In the genomic region with DNA sequence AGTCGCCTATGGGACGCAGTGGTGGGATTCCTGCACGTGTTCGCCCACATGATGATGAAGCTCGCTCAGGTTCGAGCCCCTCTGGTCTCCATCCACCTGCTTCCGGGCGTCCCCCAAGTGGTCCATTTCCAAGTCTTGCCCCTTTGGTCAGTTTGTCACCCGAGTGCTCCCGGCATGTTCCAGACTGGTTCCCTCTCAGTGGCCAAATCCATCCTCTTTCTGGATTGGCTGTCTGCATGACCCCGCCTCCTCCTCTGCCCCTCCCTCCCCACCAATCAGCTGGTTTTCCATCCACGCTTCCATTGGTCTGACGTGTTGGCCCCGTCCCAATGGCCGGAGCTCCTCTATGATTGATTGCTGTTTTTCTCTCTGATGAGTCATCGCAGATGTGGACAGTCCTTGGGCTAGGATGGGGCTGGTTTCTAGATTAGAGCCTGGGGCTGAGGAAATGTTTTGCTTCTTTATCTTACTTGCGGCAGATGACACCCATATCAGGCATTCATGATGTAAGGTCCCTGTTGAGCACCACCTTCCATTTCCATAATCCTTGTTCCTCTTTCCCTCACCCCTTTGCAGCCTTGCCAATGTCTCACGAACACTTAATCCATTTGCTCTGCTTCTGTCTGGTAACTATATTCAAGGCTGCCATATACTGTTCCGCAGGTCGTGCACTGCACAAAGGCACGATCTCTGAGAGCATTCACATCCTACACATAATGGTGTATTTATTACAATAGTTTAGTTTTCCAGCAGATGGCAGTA, we compare ENCODE assay signal across 1 cellular context.
TF ChIP-seq lines count a peak whose summit lies in the region.

No MANE protein-coding gene starts in this region.

TF ChIP-seq in K562, 482 proteins besides CTCF, POLR2A, EP300 and RAD21 (continued from another document and continues in another):
- TF ChIP-seq, protein P1, sequence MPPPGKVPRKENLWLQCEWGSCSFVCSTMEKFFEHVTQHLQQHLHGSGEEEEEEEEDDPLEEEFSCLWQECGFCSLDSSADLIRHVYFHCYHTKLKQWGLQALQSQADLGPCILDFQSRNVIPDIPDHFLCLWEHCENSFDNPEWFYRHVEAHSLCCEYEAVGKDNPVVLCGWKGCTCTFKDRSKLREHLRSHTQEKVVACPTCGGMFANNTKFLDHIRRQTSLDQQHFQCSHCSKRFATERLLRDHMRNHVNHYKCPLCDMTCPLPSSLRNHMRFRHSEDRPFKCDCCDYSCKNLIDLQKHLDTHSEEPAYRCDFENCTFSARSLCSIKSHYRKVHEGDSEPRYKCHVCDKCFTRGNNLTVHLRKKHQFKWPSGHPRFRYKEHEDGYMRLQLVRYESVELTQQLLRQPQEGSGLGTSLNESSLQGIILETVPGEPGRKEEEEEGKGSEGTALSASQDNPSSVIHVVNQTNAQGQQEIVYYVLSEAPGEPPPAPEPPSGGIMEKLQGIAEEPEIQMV (tag; conservative IDR thresholded peaks at IDR 0.05; ENCODE audit: low read depth), result no peak; the same call in 1 of the 2 replicates
- TF ChIP-seq ZHX1 (conservative IDR thresholded peaks at IDR 0.05; ENCODE audit: low read length), result no peak
- TF ChIP-seq RBBP5 (IDR thresholded peaks at IDR 0.05; ENCODE audit: borderline replicate concordance, insufficient read depth, low read length, poor library complexity, severe bottlenecking), result peak; percentile 35
- no peak for TF ChIP-seq FOXK1 (CRISPR knock-in tag; IDR thresholded peaks at IDR 0.05; ENCODE audit: borderline replicate concordance)
- peak; percentile 79 for TF ChIP-seq CREB1 (IDR thresholded peaks at IDR 0.05)
- peak; percentile 82 for TF ChIP-seq CREB1 (CRISPR knock-in tag; IDR thresholded peaks at IDR 0.05)
- no peak for TF ChIP-seq HSF4 (CRISPR knock-in tag; IDR thresholded peaks at IDR 0.05; ENCODE audit: borderline replicate concordance)
- TF ChIP-seq SNIP1 (IDR thresholded peaks at IDR 0.05; ENCODE audit: low read depth), result peak; percentile 53; the same call in 1 of the 2 replicates
- TF ChIP-seq ZKSCAN3 (CRISPR knock-in tag; IDR thresholded peaks at IDR 0.05), result no peak
- peak; percentile 90 for TF ChIP-seq FOS (IDR thresholded peaks at IDR 0.05; ENCODE audit: extremely low read depth, insufficient read length)
- peak; percentile 48 for TF ChIP-seq BHLHE40 (IDR thresholded peaks at IDR 0.05; ENCODE audit: low read length)
- TF ChIP-seq ZNF830 (CRISPR knock-in tag; IDR thresholded peaks at IDR 0.05), result no peak
- TF ChIP-seq IRF2 (CRISPR knock-in tag; IDR thresholded peaks at IDR 0.05), result no peak
- no peak for TF ChIP-seq KAT8 (IDR thresholded peaks at IDR 0.05; ENCODE audit: low read depth)
- no peak for TF ChIP-seq ZBTB1 (CRISPR knock-in tag; IDR thresholded peaks at IDR 0.05; ENCODE audit: borderline replicate concordance, low read depth)
- no peak for TF ChIP-seq E2F1 (CRISPR knock-in tag; IDR thresholded peaks at IDR 0.05)
- TF ChIP-seq TAL1 (IDR thresholded peaks at IDR 0.05), result peak; percentile 95
- TF ChIP-seq ZNF778 (CRISPR knock-in tag; IDR thresholded peaks at IDR 0.05), result no peak
- no peak for TF ChIP-seq ZNF165 (CRISPR knock-in tag; IDR thresholded peaks at IDR 0.05; ENCODE audit: borderline replicate concordance)
- TF ChIP-seq NR0B1 (IDR thresholded peaks at IDR 0.05; ENCODE audit: partially characterized antibody), result no peak
- peak; percentile 99 for TF ChIP-seq JUNB (CRISPR knock-in tag; conservative IDR thresholded peaks at IDR 0.05)
- TF ChIP-seq ZNF282 (CRISPR knock-in tag; IDR thresholded peaks at IDR 0.05), result no peak
- TF ChIP-seq, protein P2, sequence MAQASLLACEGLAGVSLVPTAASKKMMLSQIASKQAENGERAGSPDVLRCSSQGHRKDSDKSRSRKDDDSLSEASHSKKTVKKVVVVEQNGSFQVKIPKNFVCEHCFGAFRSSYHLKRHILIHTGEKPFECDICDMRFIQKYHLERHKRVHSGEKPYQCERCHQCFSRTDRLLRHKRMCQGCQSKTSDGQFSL (CRISPR knock-in tag; IDR thresholded peaks at IDR 0.05), result no peak; the same call in 1 of the 2 replicates
- TF ChIP-seq, protein P2 (tag; IDR thresholded peaks at IDR 0.05), result peak in 1 of 2 experiments; percentile 25; a peak in 1 of 4 replicates
- no peak for TF ChIP-seq RHOXF2B (CRISPR knock-in tag; conservative IDR thresholded peaks at IDR 0.05)
- TF ChIP-seq POLR2B (IDR thresholded peaks at IDR 0.05; ENCODE audit: low read depth, partially characterized antibody), result peak; percentile 73
- TF ChIP-seq, protein P3, sequence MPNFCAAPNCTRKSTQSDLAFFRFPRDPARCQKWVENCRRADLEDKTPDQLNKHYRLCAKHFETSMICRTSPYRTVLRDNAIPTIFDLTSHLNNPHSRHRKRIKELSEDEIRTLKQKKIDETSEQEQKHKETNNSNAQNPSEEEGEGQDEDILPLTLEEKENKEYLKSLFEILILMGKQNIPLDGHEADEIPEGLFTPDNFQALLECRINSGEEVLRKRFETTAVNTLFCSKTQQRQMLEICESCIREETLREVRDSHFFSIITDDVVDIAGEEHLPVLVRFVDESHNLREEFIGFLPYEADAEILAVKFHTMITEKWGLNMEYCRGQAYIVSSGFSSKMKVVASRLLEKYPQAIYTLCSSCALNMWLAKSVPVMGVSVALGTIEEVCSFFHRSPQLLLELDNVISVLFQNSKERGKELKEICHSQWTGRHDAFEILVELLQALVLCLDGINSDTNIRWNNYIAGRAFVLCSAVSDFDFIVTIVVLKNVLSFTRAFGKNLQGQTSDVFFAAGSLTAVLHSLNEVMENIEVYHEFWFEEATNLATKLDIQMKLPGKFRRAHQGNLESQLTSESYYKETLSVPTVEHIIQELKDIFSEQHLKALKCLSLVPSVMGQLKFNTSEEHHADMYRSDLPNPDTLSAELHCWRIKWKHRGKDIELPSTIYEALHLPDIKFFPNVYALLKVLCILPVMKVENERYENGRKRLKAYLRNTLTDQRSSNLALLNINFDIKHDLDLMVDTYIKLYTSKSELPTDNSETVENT (CRISPR knock-in tag; IDR thresholded peaks at IDR 0.05), result 0 out of 2 replicates have a peak, but pooled peaks have one; percentile 45
- TF ChIP-seq, protein P4, sequence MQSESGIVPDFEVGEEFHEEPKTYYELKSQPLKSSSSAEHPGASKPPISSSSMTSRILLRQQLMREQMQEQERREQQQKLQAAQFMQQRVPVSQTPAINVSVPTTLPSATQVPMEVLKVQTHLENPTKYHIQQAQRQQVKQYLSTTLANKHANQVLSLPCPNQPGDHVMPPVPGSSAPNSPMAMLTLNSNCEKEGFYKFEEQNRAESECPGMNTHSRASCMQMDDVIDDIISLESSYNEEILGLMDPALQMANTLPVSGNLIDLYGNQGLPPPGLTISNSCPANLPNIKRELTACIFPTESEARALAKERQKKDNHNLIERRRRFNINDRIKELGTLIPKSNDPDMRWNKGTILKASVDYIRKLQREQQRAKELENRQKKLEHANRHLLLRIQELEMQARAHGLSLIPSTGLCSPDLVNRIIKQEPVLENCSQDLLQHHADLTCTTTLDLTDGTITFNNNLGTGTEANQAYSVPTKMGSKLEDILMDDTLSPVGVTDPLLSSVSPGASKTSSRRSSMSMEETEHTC (IDR thresholded peaks at IDR 0.05), result no peak
- TF ChIP-seq KAT2B (IDR thresholded peaks at IDR 0.05; ENCODE audit: low read depth, low read length), result no peak
- no peak for TF ChIP-seq DIDO1 (tag; IDR thresholded peaks at IDR 0.05; ENCODE audit: low read depth)
- peak; percentile 84 for TF ChIP-seq DEAF1 (CRISPR knock-in tag; IDR thresholded peaks at IDR 0.05)
- peak; percentile 97 for TF ChIP-seq TRIM24 (IDR thresholded peaks at IDR 0.05)
- TF ChIP-seq ZFX (CRISPR knock-in tag; IDR thresholded peaks at IDR 0.05), result no peak
- no peak for TF ChIP-seq MED1 (CRISPR knock-in tag; IDR thresholded peaks at IDR 0.05; ENCODE audit: borderline replicate concordance)
- TF ChIP-seq PRMT5 (CRISPR knock-in tag; IDR thresholded peaks at IDR 0.05), result no peak
- 0 out of 2 replicates have a peak, but pooled peaks have one; percentile 49 for TF ChIP-seq SMAD3 (CRISPR knock-in tag; conservative IDR thresholded peaks at IDR 0.05)
- no peak for TF ChIP-seq HDGF (IDR thresholded peaks at IDR 0.05)
- TF ChIP-seq, protein P5, sequence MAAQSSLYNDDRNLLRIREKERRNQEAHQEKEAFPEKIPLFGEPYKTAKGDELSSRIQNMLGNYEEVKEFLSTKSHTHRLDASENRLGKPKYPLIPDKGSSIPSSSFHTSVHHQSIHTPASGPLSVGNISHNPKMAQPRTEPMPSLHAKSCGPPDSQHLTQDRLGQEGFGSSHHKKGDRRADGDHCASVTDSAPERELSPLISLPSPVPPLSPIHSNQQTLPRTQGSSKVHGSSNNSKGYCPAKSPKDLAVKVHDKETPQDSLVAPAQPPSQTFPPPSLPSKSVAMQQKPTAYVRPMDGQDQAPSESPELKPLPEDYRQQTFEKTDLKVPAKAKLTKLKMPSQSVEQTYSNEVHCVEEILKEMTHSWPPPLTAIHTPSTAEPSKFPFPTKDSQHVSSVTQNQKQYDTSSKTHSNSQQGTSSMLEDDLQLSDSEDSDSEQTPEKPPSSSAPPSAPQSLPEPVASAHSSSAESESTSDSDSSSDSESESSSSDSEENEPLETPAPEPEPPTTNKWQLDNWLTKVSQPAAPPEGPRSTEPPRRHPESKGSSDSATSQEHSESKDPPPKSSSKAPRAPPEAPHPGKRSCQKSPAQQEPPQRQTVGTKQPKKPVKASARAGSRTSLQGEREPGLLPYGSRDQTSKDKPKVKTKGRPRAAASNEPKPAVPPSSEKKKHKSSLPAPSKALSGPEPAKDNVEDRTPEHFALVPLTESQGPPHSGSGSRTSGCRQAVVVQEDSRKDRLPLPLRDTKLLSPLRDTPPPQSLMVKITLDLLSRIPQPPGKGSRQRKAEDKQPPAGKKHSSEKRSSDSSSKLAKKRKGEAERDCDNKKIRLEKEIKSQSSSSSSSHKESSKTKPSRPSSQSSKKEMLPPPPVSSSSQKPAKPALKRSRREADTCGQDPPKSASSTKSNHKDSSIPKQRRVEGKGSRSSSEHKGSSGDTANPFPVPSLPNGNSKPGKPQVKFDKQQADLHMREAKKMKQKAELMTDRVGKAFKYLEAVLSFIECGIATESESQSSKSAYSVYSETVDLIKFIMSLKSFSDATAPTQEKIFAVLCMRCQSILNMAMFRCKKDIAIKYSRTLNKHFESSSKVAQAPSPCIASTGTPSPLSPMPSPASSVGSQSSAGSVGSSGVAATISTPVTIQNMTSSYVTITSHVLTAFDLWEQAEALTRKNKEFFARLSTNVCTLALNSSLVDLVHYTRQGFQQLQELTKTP (IDR thresholded peaks at IDR 0.05; ENCODE audit: low read depth in 1 of 2, partially characterized antibody in 2 of 2), result peak; percentile 62 to 84
- TF ChIP-seq MAFK (IDR thresholded peaks at IDR 0.05; ENCODE audit: low read length), result peak; percentile 82
